Comparison of ENCODE assay signal across 8 cellular contexts in the genomic region with DNA sequence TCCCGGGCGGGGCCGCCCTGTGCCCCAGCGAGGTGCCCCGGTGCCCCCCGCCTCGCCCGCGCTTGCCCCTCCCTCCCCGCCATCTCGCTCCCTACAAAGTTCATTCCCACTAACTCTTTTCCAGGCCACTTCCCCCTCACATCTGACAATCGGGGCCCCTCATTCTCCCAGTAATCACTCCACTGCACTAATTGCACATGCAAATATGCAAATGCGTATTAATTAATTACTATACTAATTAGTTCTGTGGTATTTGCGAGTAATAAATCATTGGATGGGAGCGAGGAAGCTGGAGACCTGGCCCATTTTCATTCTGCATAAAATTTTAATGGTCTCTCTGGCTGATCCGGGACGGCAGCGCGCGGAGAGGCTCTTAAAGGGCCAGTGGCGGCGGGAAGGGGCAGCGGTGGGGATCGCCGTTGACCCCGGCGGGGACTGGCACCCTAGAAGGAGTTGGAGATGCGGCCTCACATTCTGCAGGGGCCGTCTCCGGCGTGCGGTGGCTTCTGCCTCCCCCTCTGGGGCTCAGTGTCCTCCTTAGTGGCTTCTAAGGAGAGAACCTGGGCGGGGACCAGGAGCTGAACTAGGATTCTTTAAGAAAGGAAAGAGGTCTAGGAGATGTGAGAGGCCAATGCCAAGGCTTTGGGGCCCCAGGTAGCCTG. TPM values are rescaled to one million over a fixed set of nuclear protein-coding genes. Genes with fewer than 3 reads are reported as not detected.
DNase-seq lines count a peak whose midpoint lies in the region; ATAC-seq and TF ChIP-seq lines count a peak whose summit lies in the region.

No MANE protein-coding gene starts in this region.

- H3K27ac ChIP-seq in lung (ENCODE audit: low read depth in 1 of 2, low read length in 1 of 2) (no peak overlapping the region), aorta (ENCODE audit: low read depth in 1 of 2, low read length in 2 of 2) (no peak overlapping the region)

- in situ Hi-C loops in astrocyte of the spinal cord (cut with HindIII; ENCODE audit: low sequenced_read_pairs) = no loop called here

- peaks cover 7% of the 10 kb centered on the region for H3K27me3 Mint-ChIP-seq in IgD-negative memory B cell

- ATAC-seq in lung (ENCODE audit: insufficient read depth, low FRiP score) (no peak), aorta (ENCODE audit: low FRiP score) (no peak)

- peaks cover 0 to 6% of the 10 kb centered on the region in 2 donors for H3K9me3 ChIP-seq in lung (ENCODE audit: control insufficient read depth in 2 of 2, insufficient read depth in 1 of 2, low read length in 1 of 2)
- no peaks in the 10 kb centered on the region for H3K9me3 ChIP-seq in aorta (ENCODE audit: control insufficient read depth, low read length)

- peaks cover 12 to 19% (median 16%) of the 10 kb centered on the region in 3 donors for H3K4me1 Mint-ChIP-seq in IgD-negative memory B cell

- 3 to 4% methylated on average over 22 to 33 of the region's 33 CpGs for WGBS in lung, 2 donors
- 3% methylated on average over 25 to 33 of the region's 33 CpGs for WGBS in aorta, 2 donors

- TF ChIP-seq CTCF in astrocyte of the spinal cord (IDR thresholded peaks at IDR 0.05; ENCODE audit: low read depth, low read length) = no peak
- no peak for TF ChIP-seq CTCF in lung (IDR thresholded peaks at IDR 0.05; ENCODE audit: control extremely low read depth, extremely low read depth)

- DNase-seq in COR-L47 (lab: John Stamatoyannopoulos, UW) = peak; percentile 42
- no peak for DNase-seq in astrocyte of the spinal cord (ENCODE audit: low read depth, low spot score)
- no peak for DNase-seq in lung (ENCODE audit: low spot score)
- no peak for DNase-seq in aorta
- DNase-seq in SIG-M5 (lab: John Stamatoyannopoulos, UW) = no peak
- DNase-seq in NCI-H187 treated with DMSO at 0.1 percent for 48 hours (lab: John Stamatoyannopoulos, UW) = no peak
- DNase-seq in NK-92 (lab: John Stamatoyannopoulos, UW; ENCODE audit: unreplicated experiment) = no peak

- H3K4me3 Mint-ChIP-seq in IgD-negative memory B cell = peak overlapping the region; percentile 77 to 92 (median 88)

- intact Hi-C loops in aorta (cut with DNase I) = loop anchor here in 1 of 2 donors (1.0 kb wide), 1 partner anchor 136 kb away; no protein-coding TSS in a partner anchor

- peak overlapping the region; percentile 51 for H3K4me3 ChIP-seq in astrocyte of the spinal cord (ENCODE audit: low read depth, low read length)
- H3K4me3 ChIP-seq in lung = peak overlapping the region; percentile 22
- H3K4me3 ChIP-seq in aorta (ENCODE audit: low read length in 2 of 2) = peak overlapping the region; percentile 68 to 85

- H3K36me3 ChIP-seq in lung (ENCODE audit: control insufficient read depth in 2 of 2, insufficient read depth in 2 of 2, low read length in 2 of 2) = no peaks in the 10 kb centered on the region
- H3K36me3 ChIP-seq in aorta (ENCODE audit: control insufficient read depth in 1 of 2, insufficient read depth in 2 of 2, low read length in 1 of 2) = no peaks in the 10 kb centered on the region

- H3K4me1 ChIP-seq in lung (ENCODE audit: control insufficient read depth in 2 of 2, insufficient read depth in 2 of 2, low read length in 2 of 2) = no peaks in the 10 kb centered on the region
- no peaks in the 10 kb centered on the region for H3K4me1 ChIP-seq in aorta (ENCODE audit: control insufficient read depth in 1 of 2, insufficient read depth in 2 of 2, low read length in 2 of 2)

- no peaks in the 10 kb centered on the region for H3K9me3 Mint-ChIP-seq in IgD-negative memory B cell

- H3K27me3 ChIP-seq in lung (ENCODE audit: control insufficient read depth, insufficient read depth) = peaks cover 2% of the 10 kb centered on the region
- no peaks in the 10 kb centered on the region for H3K27me3 ChIP-seq in aorta (ENCODE audit: control insufficient read depth in 1 of 2, insufficient read depth in 2 of 2, low read length in 1 of 2)

- H3K27ac Mint-ChIP-seq in IgD-negative memory B cell = peak overlapping the region in 2 of 3 donors; percentile 56 to 95

- no peaks in the 10 kb centered on the region for H3K36me3 Mint-ChIP-seq in IgD-negative memory B cell

RNA-seq across cellular contexts. Expression of gene PPP1R1B, which starts 8.4 kb away (rescaled TPM):
- polyA plus RNA-seq in IgD-negative memory B cell (not detected), lung (10 to 100 TPM; 26.7 to 36.4 TPM), aorta (10 to 100 TPM in 1 of 2 donors, not detected in 1; 13.5 TPM)
- total RNA-seq in lung (10 to 100 TPM; 21.3 to 22.9 TPM), aorta (1 to 10 TPM; 1.0 to 2.5 TPM)

RNA-seq across cellular contexts. Expression of gene NEUROD2, which starts 10.7 kb away (rescaled TPM):
- polyA plus RNA-seq in IgD-negative memory B cell (not detected), lung (under 1 TPM in 1 of 2 donors, not detected in 1; 0.04 TPM), aorta (not detected)
- total RNA-seq in lung (not detected), aorta (not detected)

RNA-seq across cellular contexts. Expression of gene STARD3, which starts 18.6 kb away (rescaled TPM):
- polyA plus RNA-seq in IgD-negative memory B cell (35.7 TPM), lung (10 to 100 TPM; 66.3 to 79.7 TPM), aorta (10 to 100 TPM; 35.7 to 72.4 TPM)
- total RNA-seq in lung (10 to 100 TPM; 27.4 to 63.4 TPM), aorta (10 to 100 TPM; 34.7 to 58.1 TPM)

RNA-seq across cellular contexts. Expression of gene TCAP, which starts 46.8 kb away (rescaled TPM):
- not detected for polyA plus RNA-seq in IgD-negative memory B cell
- total RNA-seq in lung = 1 to 10 TPM in 1 of 2 donors, under 1 TPM in 1; 0.82 to 1.3 TPM
- polyA plus RNA-seq in lung = 1 to 10 TPM; 1.2 to 1.4 TPM
- total RNA-seq in aorta = 1 to 10 TPM; 1.9 to 3.1 TPM
- 1 to 10 TPM; 4.0 to 9.3 TPM for polyA plus RNA-seq in aorta

RNA-seq across cellular contexts. Expression of gene PNMT, which starts 49.9 kb away (rescaled TPM):
- polyA plus RNA-seq in IgD-negative memory B cell (not detected), lung (1 to 10 TPM; 2.9 to 4.1 TPM), aorta (10 to 100 TPM in 1 of 2 donors, under 1 TPM in 1; 0.75 to 30.2 TPM)
- total RNA-seq in lung (1 to 10 TPM; 1.9 to 4.3 TPM), aorta (1 to 10 TPM in 1 of 2 donors, under 1 TPM in 1; 0.75 to 1.5 TPM)

Comparison
In these comparisons a context has a peak if more than half of its experiments do, and no peak if none do; other contexts are left out.
1. H3K4me3 ChIP-seq: peak in every context shown above with its lines; median percentile 76 in aorta; 51 in astrocyte of the spinal cord; 22 in lung.